34 cellular contexts compared by ENCODE assay signal in the genomic region with DNA sequence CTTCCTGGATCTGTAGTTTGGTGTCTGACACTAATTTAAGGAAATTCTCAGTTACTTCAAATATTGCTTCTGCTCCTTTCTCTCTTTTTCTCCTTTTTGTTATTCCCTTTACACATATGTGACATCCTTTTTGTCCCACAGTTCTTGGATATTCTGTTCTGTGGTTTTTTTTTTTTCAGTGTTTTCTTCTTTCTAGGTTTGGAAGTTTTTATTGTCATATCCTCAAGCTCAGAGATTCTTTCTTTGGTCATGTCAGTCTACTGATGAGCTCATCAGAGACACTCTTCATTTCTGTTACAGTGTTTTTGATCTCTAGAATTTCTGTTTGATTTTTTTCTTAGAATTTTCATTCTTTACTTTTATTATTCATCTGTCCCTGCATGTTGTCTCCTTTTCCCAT.
"Had no signal": no experiment of that assay in that cellular context is flagged by ENCODE, and none has a peak within 500 bp of the region (broad histone marks: within the 10 kb centered on the region; RNA-seq: fewer than 3 reads in every experiment).

No MANE protein-coding gene starts in this region.

- H3K9me3 ChIP-seq: MG63 had no signal

- H3K4me3 ChIP-seq: MG63 had no signal

- DNase-seq: Karpas-422, Kasumi-1, MG63, MM.1S, MV-4-11, NCI-H1048, NCI-H1092, NCI-H1092 treated with DMSO at 0.1 percent for 48 hours, NCI-H1105, NCI-H1105 treated with DMSO at 0.1 percent for 48 hours, NCI-H1417, NCI-H1417 treated with DMSO at 0.1 percent for 48 hours, NCI-H1436, NCI-H1436 treated with DMSO at 0.1 percent for 48 hours, NCI-H146, NCI-H1694, NCI-H1694 treated with DMSO at 0.1 percent for 48 hours, NCI-H187, NCI-H187 treated with DMSO at 0.1 percent for 48 hours, NCI-H1930, NCI-H2029, NCI-H2029 treated with DMSO at 0.1 percent for 48 hours, NCI-H2081, NCI-H2081 treated with DMSO at 0.1 percent for 48 hours, NCI-H2107, NCI-H2171, NCI-H2171 treated with DMSO at 0.1 percent for 48 hours, NCI-H2227 treated with DMSO at 0.1 percent for 48 hours, NCI-H226, NCI-H345, NCI-H446, NCI-H446 treated with DMSO at 0.1 percent for 48 hours, NCI-H510A had no signal

- H3K4me2 ChIP-seq: KMS-11 had no signal

- H3K36me3 ChIP-seq: MG63 had no signal

- H3K27ac ChIP-seq: KMS-11 had no signal

- H3K9ac ChIP-seq: KMS-11 had no signal
